Comparison of ENCODE assay signal across 14 cellular contexts in genomic region chr11:66975403-66976047, GRCh38. TPM values are rescaled to one million over a fixed set of nuclear protein-coding genes. Genes with fewer than 3 reads are reported as not detected.
"Had no signal": no experiment of that assay in that cellular context is flagged by ENCODE, and none has a peak within 500 bp of the region (broad histone marks: within the 10 kb centered on the region; RNA-seq: fewer than 3 reads in every experiment).

No MANE protein-coding gene starts in this region.

- H3K4me1 ChIP-seq: body of pancreas, sigmoid colon had no signal

- H3K36me3 Mint-ChIP-seq: natural killer cell had no signal

- H3K9me3 ChIP-seq: transverse colon had no signal

- FAIRE-seq: endometrium had no signal

- H3K27ac ChIP-seq: body of pancreas, sigmoid colon had no signal

- ATAC-seq: body of pancreas, esophagus mucosa, natural killer cell had no signal

- H3K4me3 ChIP-seq: body of pancreas, lung, sigmoid colon had no signal

- H3K36me3 ChIP-seq: sigmoid colon, transverse colon had no signal

- H3K9me3 Mint-ChIP-seq: activated naive CD4-positive, alpha-beta T cell treated with anti-CD3 and anti-CD28 coated beads, Interleukin-2, amount 50 U/mL, for 24 hours had no signal

- H3K27ac Mint-ChIP-seq: activated naive CD4-positive, alpha-beta T cell treated with anti-CD3 and anti-CD28 coated beads, Interleukin-2, amount 50 U/mL, for 24 hours; dendritic cell treated with granulocyte-macrophage colony-stimulating factor and Interleukin-4, amounts not matched to agents 40 ng/mL and 50 ng/mL, for 4 days; natural killer cell had no signal

- H3K4me1 Mint-ChIP-seq: activated naive CD4-positive, alpha-beta T cell treated with anti-CD3 and anti-CD28 coated beads, Interleukin-2, amount 50 U/mL, for 24 hours; natural killer cell had no signal

- DNase-seq: body of pancreas, left cardiac atrium, natural killer cell, sigmoid colon had no signal

- H3K4me3 Mint-ChIP-seq: activated naive CD4-positive, alpha-beta T cell treated with anti-CD3 and anti-CD28 coated beads, Interleukin-2, amount 50 U/mL, for 24 hours; dendritic cell treated with granulocyte-macrophage colony-stimulating factor and Interleukin-4, amounts not matched to agents 40 ng/mL and 50 ng/mL, for 4 days; natural killer cell had no signal

- H3K27me3 ChIP-seq: body of pancreas, sigmoid colon, transverse colon had no signal

RNA-seq across cellular contexts. Expression of gene C11orf86, which starts 0.4 kb away (rescaled TPM):
- total RNA-seq: activated CD8-positive, alpha-beta memory T cell treated with anti-CD3 and anti-CD28 coated beads for 36 hours; body of pancreas; esophagus mucosa; left cardiac atrium; lung; mononuclear cell; natural killer cell; omental fat pad; pulmonary artery endothelial cell; sigmoid colon had no signal
- polyA plus RNA-seq: lung had no signal

RNA-seq across cellular contexts. Expression of gene SYT12, which starts 47.4 kb away (rescaled TPM):
- total RNA-seq: activated CD8-positive, alpha-beta memory T cell treated with anti-CD3 and anti-CD28 coated beads for 36 hours; natural killer cell; pulmonary artery endothelial cell; sigmoid colon; transverse colon had no signal
